ENCODE assay signal across 8 cellular contexts in genomic region chr5:171450423-171451246, GRCh38. TPM values are rescaled to one million over a fixed set of nuclear protein-coding genes. Genes with fewer than 3 reads are reported as not detected.
DNase-seq lines count a peak whose midpoint lies in the region; ATAC-seq and TF ChIP-seq lines count a peak whose summit lies in the region.

No MANE protein-coding gene starts in this region.

- H3K27ac Mint-ChIP-seq in CD14-positive monocyte (no peak overlapping the region), memory B cell (no peak overlapping the region)
- no peak overlapping the region for H3K27ac Mint-ChIP-seq in effector memory CD8-positive, alpha-beta T cell

- POLR2A ChIA-PET in GM10248 (lab: Yijun Ruan, JAX), result no interaction called here

- peak overlapping the region; percentile 62 for H3K27ac ChIP-seq in subcutaneous abdominal adipose tissue (ENCODE audit: low read depth, low read length)

- H3K9me3 Mint-ChIP-seq in CD14-positive monocyte (peaks cover 0 to 2% (median 0%) of the 10 kb centered on the region in 7 donors), memory B cell (no peaks in the 10 kb centered on the region)
- H3K9me3 Mint-ChIP-seq in effector memory CD8-positive, alpha-beta T cell, result no peaks in the 10 kb centered on the region

- ATAC-seq in memory B cell (ENCODE audit: low read depth), result no peak
- ATAC-seq in effector memory CD8-positive, alpha-beta T cell (replicated peaks), result no peak

- peaks cover 32 to 49% (median 48%) of the 10 kb centered on the region in 3 donors for H3K27me3 Mint-ChIP-seq in CD14-positive monocyte (ENCODE audit: low read depth in 3 of 3)
- H3K27me3 Mint-ChIP-seq in memory B cell, result peaks cover 35% of the 10 kb centered on the region
- H3K27me3 Mint-ChIP-seq in effector memory CD8-positive, alpha-beta T cell, result peaks cover 70 to 73% of the 10 kb centered on the region in 2 donors

- TF ChIP-seq CTCF in CD14-positive monocyte (IDR thresholded peaks at IDR 0.05) (no peak), GM10248 (IDR thresholded peaks at IDR 0.05; ENCODE audit: control extremely low read depth, extremely low read depth, low read depth, missing control alignments) (no peak)

- H3K27me3 ChIP-seq in subcutaneous abdominal adipose tissue (ENCODE audit: control insufficient read depth in 5 of 5, insufficient read depth in 4 of 5, low read length in 5 of 5), result no peaks in the 10 kb centered on the region

- H3K36me3 Mint-ChIP-seq in CD14-positive monocyte, result no peaks in the 10 kb centered on the region
- H3K36me3 Mint-ChIP-seq in memory B cell, result no peaks in the 10 kb centered on the region
- peaks cover 3% of the 10 kb centered on the region for H3K36me3 Mint-ChIP-seq in effector memory CD8-positive, alpha-beta T cell (ENCODE audit: insufficient read depth)

- DNase-seq in CD14-positive monocyte (ENCODE audit: low spot score) (peak; percentile 56), NOMO-1 treated with dmso at 0.1 percent for 144 hours (lab: John Stamatoyannopoulos, UW; ENCODE audit: unreplicated experiment) (peak; percentile 12), dedifferentiated amniotic fluid mesenchymal stem cell (ENCODE audit: extremely low spot score) (peak; percentile 66), memory B cell (ENCODE audit: low spot score in 2 of 2) (no peak), GM10248 (ENCODE audit: extremely low spot score) (no peak), DMS53 (lab: John Stamatoyannopoulos, UW) (no peak)
- DNase-seq in effector memory CD8-positive, alpha-beta T cell, result no peak

- H3K4me1 ChIP-seq in subcutaneous abdominal adipose tissue (ENCODE audit: control insufficient read depth in 5 of 5, insufficient read depth in 5 of 5, low read length in 5 of 5), result peaks cover 0 to 25% (median 19%) of the 10 kb centered on the region in 5 donors

- H3K9ac ChIP-seq in subcutaneous abdominal adipose tissue (ENCODE audit: low read length in 5 of 5), result peak overlapping the region in 4 of 5 donors; percentile 51 to 65 (median 64)

- peak overlapping the region in 4 of 5 donors; percentile 17 to 60 (median 53) for H3K4me3 ChIP-seq in subcutaneous abdominal adipose tissue (ENCODE audit: low read depth in 1 of 5, low read length in 5 of 5)

- CTCF ChIA-PET in GM10248 (lab: Yijun Ruan, JAX), result no interaction called here

- H3K4me3 Mint-ChIP-seq in CD14-positive monocyte (peak overlapping the region; percentile 55 to 80), memory B cell (peak overlapping the region; percentile 6)
- peak overlapping the region in 1 of 2 donors; percentile 41 for H3K4me3 Mint-ChIP-seq in effector memory CD8-positive, alpha-beta T cell

- intact Hi-C loops in CD14-positive monocyte (cut with micrococcal nuclease), result no loop called here

- H3K4me1 Mint-ChIP-seq in CD14-positive monocyte, result peaks cover 8% of the 10 kb centered on the region
- peaks cover 3% of the 10 kb centered on the region for H3K4me1 Mint-ChIP-seq in memory B cell
- peaks cover 3 to 4% of the 10 kb centered on the region in 2 donors for H3K4me1 Mint-ChIP-seq in effector memory CD8-positive, alpha-beta T cell (ENCODE audit: low read depth in 2 of 2)

- H3K36me3 ChIP-seq in subcutaneous abdominal adipose tissue (ENCODE audit: control insufficient read depth in 5 of 5, insufficient read depth in 5 of 5, low read length in 5 of 5), result no peaks in the 10 kb centered on the region

- H3K9me3 ChIP-seq in subcutaneous abdominal adipose tissue (ENCODE audit: control insufficient read depth in 5 of 5, low read length in 5 of 5), result no peaks in the 10 kb centered on the region

RNA-seq across cellular contexts. Expression of gene FGF18, which starts 31.2 kb away (rescaled TPM):
- not detected for polyA plus RNA-seq in CD14-positive monocyte

Comparison
In these comparisons a context has a peak if more than half of its experiments do, and no peak if none do; other contexts are left out.
1. DNase-seq: peak in CD14-positive monocyte (single experiment), NOMO-1 treated with dmso at 0.1 percent for 144 hours (single experiment) and dedifferentiated amniotic fluid mesenchymal stem cell (single experiment); none in memory B cell (0 of 2), GM10248 (single experiment), effector memory CD8-positive, alpha-beta T cell (0 of 3) and DMS53 (single experiment).